In the genomic region with DNA sequence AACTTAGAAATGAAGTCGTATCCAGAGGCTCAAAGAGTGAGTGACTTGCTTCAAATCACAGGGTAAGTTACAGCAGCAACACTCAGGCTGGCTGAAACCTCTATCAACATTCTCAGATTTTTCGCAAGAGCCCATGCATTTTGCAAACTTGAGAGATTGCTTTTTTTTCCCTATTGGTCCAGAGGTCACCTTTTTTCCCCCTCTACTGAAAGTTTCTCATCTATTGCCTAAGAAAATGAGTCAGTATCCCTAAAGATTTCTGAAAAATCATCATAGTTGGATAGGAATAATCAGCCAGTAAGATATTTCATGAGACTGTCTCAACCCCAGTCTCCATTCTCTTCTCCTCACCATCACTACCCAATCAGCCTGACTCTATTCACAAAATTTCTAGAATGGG, we compare ENCODE assay signal across 12 cellular contexts.
DNase-seq lines count a peak whose midpoint lies in the region; ATAC-seq and TF ChIP-seq lines count a peak whose summit lies in the region.
"Had no signal": no experiment of that assay in that cellular context is flagged by ENCODE, and none has a peak within 500 bp of the region (broad histone marks: within the 10 kb centered on the region; RNA-seq: fewer than 3 reads in every experiment).

No MANE protein-coding gene starts in this region.

- no peak overlapping the region for H3K4me2 ChIP-seq in Karpas-422 (ENCODE audit: low read depth, low read length, poor library complexity, severe bottlenecking)
- H3K4me2 ChIP-seq in trophoblast cell (ENCODE audit: low read length): no peak overlapping the region

- H4K20me1 ChIP-seq in Karpas-422 (ENCODE audit: insufficient read depth, low read depth, low read length): no peaks in the 10 kb centered on the region

- ATAC-seq in HG03025 (IDR thresholded peaks at IDR 0.05; ENCODE audit: low FRiP score, unreplicated experiment): no peak

- H3K4me1 ChIP-seq in Karpas-422 (ENCODE audit: low read length): no peaks in the 10 kb centered on the region
- no peaks in the 10 kb centered on the region for H3K4me1 ChIP-seq in trophoblast cell (ENCODE audit: control insufficient read depth in 1 of 2, insufficient read depth in 2 of 2, low read length in 2 of 2)
- H3K4me1 ChIP-seq in testis: no peaks in the 10 kb centered on the region

- peaks cover 83% of the 10 kb centered on the region for H3K79me2 ChIP-seq in Karpas-422 (ENCODE audit: low read length)
- no peaks in the 10 kb centered on the region for H3K79me2 ChIP-seq in trophoblast cell (ENCODE audit: control insufficient read depth, insufficient read depth, low read length, poor library complexity)

- no peak for TF ChIP-seq CTCF in testis (IDR thresholded peaks at IDR 0.05)

- no peak overlapping the region for H3K23ac ChIP-seq in trophoblast cell (ENCODE audit: low read length)

- no peak overlapping the region for H3K18ac ChIP-seq in trophoblast cell (ENCODE audit: low read length)

- WGBS in trophoblast cell (ENCODE audit: extremely low coverage, insufficient coverage, insufficient read length): no CpG with 5 or more reads among the region's 2 CpGs
- WGBS in testis, 2 donors: 91% methylated on average over 2 of the region's 2 CpGs

- H2BK12ac ChIP-seq in trophoblast cell (ENCODE audit: low read length): no peak overlapping the region

- no peak overlapping the region for H3K4ac ChIP-seq in trophoblast cell (ENCODE audit: low read depth, low read length)

- TF ChIP-seq POLR2A in testis (IDR thresholded peaks at IDR 0.05): no peak

- no peak overlapping the region for H2BK5ac ChIP-seq in trophoblast cell (ENCODE audit: low read depth, low read length, poor library complexity)

- H3K9me2 ChIP-seq in Karpas-422 (replicated peaks; ENCODE audit: insufficient read depth, low read length): no peaks in the 10 kb centered on the region

- no peak overlapping the region for H2BK120ac ChIP-seq in trophoblast cell (ENCODE audit: insufficient read depth, low read length, poor library complexity)

- no peak overlapping the region for H2AK5ac ChIP-seq in trophoblast cell (ENCODE audit: low read length)

- DNase-seq in AG20443 (ENCODE audit: low spot score): peak; percentile 38
- no peak for DNase-seq in Karpas-422
- peak; percentile 78 for DNase-seq in fibroblast of the conjunctiva (ENCODE audit: low read depth)
- peak; percentile 48 to 80 for DNase-seq in trophoblast cell
- DNase-seq in DMS 273 treated with DMSO at 0.1 percent for 48 hours (lab: John Stamatoyannopoulos, UW): no peak
- DNase-seq in testis: no peak
- DNase-seq in GOT3 (lab: John Stamatoyannopoulos, UW): no peak
- DNase-seq: NCI-H1092 treated with DMSO at 0.1 percent for 48 hours; occipital lobe; stimulated activated CD4-positive, alpha-beta T cell treated with anti-CD3 and anti-CD28 coated beads, Interleukin-4, amount 100 ng/mL, for 1 hour had no signal

- no peaks in the 10 kb centered on the region for H3K79me1 ChIP-seq in trophoblast cell (ENCODE audit: low read length)

- H2AFZ ChIP-seq in Karpas-422 (ENCODE audit: low read length): no peak overlapping the region
- no peak overlapping the region for H2AFZ ChIP-seq in trophoblast cell (ENCODE audit: insufficient read depth, low read length, poor library complexity)

- H3K4me3 ChIP-seq in Karpas-422 (ENCODE audit: low read length): no peak overlapping the region
- no peak overlapping the region for H3K4me3 ChIP-seq in trophoblast cell (ENCODE audit: low read depth, low read length)
- H3K4me3 ChIP-seq in testis: no peak overlapping the region

- intact Hi-C loops in testis (cut with DNase I; ENCODE audit: low total_unique reads): no loop called here

- no peak overlapping the region for H4K91ac ChIP-seq in trophoblast cell (ENCODE audit: low read depth, low read length)

- no peak overlapping the region for H3K9ac ChIP-seq in Karpas-422 (ENCODE audit: low read length)
- H3K9ac ChIP-seq in trophoblast cell (ENCODE audit: low read length): no peak overlapping the region

- H3K27ac ChIP-seq in Karpas-422 (ENCODE audit: low read length) (peak overlapping the region; percentile 22; the same call in 1 of the 2 replicates), trophoblast cell (ENCODE audit: low read depth, low read length) (no peak overlapping the region), testis (no peak overlapping the region)
- H3K27ac ChIP-seq: epithelial cell of prostate had no signal

- H3K27me3 ChIP-seq in Karpas-422 (ENCODE audit: low read length): no peaks in the 10 kb centered on the region
- no peaks in the 10 kb centered on the region for H3K27me3 ChIP-seq in trophoblast cell (ENCODE audit: insufficient read depth, low read length)
- no peaks in the 10 kb centered on the region for H3K27me3 ChIP-seq in testis

- H3K36me3 ChIP-seq in Karpas-422 (ENCODE audit: insufficient read depth, low read length): peaks cover 64% of the 10 kb centered on the region
- no peaks in the 10 kb centered on the region for H3K36me3 ChIP-seq in trophoblast cell (ENCODE audit: control insufficient read depth in 1 of 2, insufficient read depth in 2 of 2, low read length in 2 of 2)
- no peaks in the 10 kb centered on the region for H3K36me3 ChIP-seq in testis (ENCODE audit: low read depth, missing control alignments)

- no peak overlapping the region for H4K12ac ChIP-seq in trophoblast cell (ENCODE audit: low read depth, low read length)

- H4K8ac ChIP-seq in trophoblast cell (ENCODE audit: low read depth, low read length): no peak overlapping the region

- no peak overlapping the region for H3K14ac ChIP-seq in trophoblast cell (ENCODE audit: low read length)

- H3K9me3 ChIP-seq in Karpas-422 (ENCODE audit: low read length) (no peaks in the 10 kb centered on the region), trophoblast cell (ENCODE audit: insufficient read depth, low read depth, low read length) (no peaks in the 10 kb centered on the region), testis (no peaks in the 10 kb centered on the region)

Comparison
In these comparisons a context has a peak if more than half of its experiments do, and no peak if none do; other contexts are left out.
1. DNase-seq: peak in AG20443 (single experiment), fibroblast of the conjunctiva (single experiment) and trophoblast cell (2 of 2); none in Karpas-422 (single experiment), DMS 273 treated with DMSO at 0.1 percent for 48 hours (single experiment), testis (single experiment) and GOT3 (single experiment).